In the genomic region with DNA sequence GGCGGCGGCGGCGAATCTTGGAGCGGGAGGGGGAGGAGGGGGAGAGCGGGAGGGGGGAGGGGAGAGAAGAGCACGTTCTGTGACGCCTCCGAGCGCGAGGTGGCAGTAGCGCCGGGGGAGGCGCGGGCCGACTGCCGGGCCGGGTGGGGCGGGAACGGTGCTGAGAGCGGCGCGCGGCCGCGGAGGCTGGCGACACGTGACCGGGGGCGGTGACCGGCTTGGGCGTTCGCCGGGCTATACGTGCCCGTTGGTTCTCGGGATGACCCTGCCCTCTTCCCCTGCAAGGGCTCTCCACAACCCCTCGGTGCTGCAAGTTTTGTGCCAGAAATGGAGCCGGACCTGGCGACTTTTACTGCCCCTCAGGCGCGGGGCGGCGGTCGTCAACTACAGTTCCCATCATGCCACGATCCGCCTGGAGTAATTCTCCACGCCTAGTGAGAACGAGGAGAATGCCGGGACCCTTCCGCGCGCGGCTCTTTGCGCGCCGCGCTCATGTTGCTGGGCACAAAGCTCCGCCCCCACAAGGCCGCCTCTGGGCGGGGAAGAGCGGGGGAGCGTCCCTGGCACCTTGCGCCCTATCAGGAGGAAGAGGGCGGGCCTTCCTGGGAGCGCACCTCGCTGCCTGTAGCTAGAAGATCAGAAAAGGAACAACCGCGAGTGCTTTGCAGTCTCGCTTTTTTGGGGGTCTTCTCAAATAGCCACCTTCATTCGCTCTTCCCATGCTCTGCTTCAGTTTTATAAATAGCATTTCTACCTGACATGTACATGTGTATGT, we compare ENCODE assay signal across 8 cellular contexts. TPM values are rescaled to one million over a fixed set of nuclear protein-coding genes. Genes with fewer than 3 reads are reported as not detected.
DNase-seq lines count a peak whose midpoint lies in the region; ATAC-seq and TF ChIP-seq lines count a peak whose summit lies in the region.

TSS of gene KPNA3 (minus strand) at position 133 of the 775 bp plus-strand sequence. CDS start 176 bp downstream, outside the sequence.

- intact Hi-C loops in left cardiac atrium (cut with DNase I) = loop anchor here in 1 of 2 donors (5.0 kb wide), 2 partner anchors 55 to 100 kb away; partner anchors contain the start of gene EBPL

- H3K4me3 Mint-ChIP-seq in T-helper 1 cell treated with Interleukin-12 subunit alpha and Interleukin-12 subunit beta and Interleukin-4 antibody, amounts not matched to agents 30 μg/mL and 1 μg/mL, for 36 hours = peak within 1 kb of the TSS; percentile 93
- peak within 1 kb of the TSS; percentile 99 for H3K4me3 Mint-ChIP-seq in progenitor cell of endocrine pancreas (ENCODE audit: low read depth)

- ATAC-seq in HG02885 (IDR thresholded peaks at IDR 0.05; ENCODE audit: poor library complexity, unreplicated experiment) (peak; percentile 90), left cardiac atrium (peak; percentile 95 to 97)

- H3K27me3 Mint-ChIP-seq in T-helper 1 cell treated with Interleukin-12 subunit alpha and Interleukin-12 subunit beta and Interleukin-4 antibody, amounts not matched to agents 30 μg/mL and 1 μg/mL, for 36 hours (ENCODE audit: low read depth) = peaks cover 7% of the 10 kb centered on the region
- H3K27me3 Mint-ChIP-seq in progenitor cell of endocrine pancreas = peaks cover 8% of the 10 kb centered on the region

- H3K9me3 Mint-ChIP-seq in T-helper 1 cell treated with Interleukin-12 subunit alpha and Interleukin-12 subunit beta and Interleukin-4 antibody, amounts not matched to agents 30 μg/mL and 1 μg/mL, for 36 hours = no peaks in the 10 kb centered on the region
- H3K9me3 Mint-ChIP-seq in progenitor cell of endocrine pancreas (ENCODE audit: low read depth) = no peaks in the 10 kb centered on the region

- TF ChIP-seq POLR2A in GM15510 (IDR thresholded peaks at IDR 0.05; ENCODE audit: borderline replicate concordance, extremely low read depth, insufficient read length) = peak; percentile 64

- peak within 1 kb of the TSS; percentile 93 for H3K27ac Mint-ChIP-seq in T-helper 1 cell treated with Interleukin-12 subunit alpha and Interleukin-12 subunit beta and Interleukin-4 antibody, amounts not matched to agents 30 μg/mL and 1 μg/mL, for 36 hours
- peak within 1 kb of the TSS; percentile 99 for H3K27ac Mint-ChIP-seq in progenitor cell of endocrine pancreas

- peak; percentile 92 for DNase-seq in NCI-H1694 (lab: John Stamatoyannopoulos, UW)
- DNase-seq in amniotic stem cell (lab: John Stamatoyannopoulos, UW) = peak; percentile 91
- peak; percentile 97 for DNase-seq in left cardiac atrium
- DNase-seq in progenitor cell of endocrine pancreas (ENCODE audit: low spot score, unreplicated experiment) = peak; percentile 83
- DNase-seq in ureter (ENCODE audit: low spot score) = peak; percentile 97

- peak; percentile 28 for TF ChIP-seq CTCF in progenitor cell of endocrine pancreas (IDR thresholded peaks at IDR 0.05; ENCODE audit: unreplicated experiment)

- peaks cover 13% of the 10 kb centered on the region for H3K36me3 Mint-ChIP-seq in T-helper 1 cell treated with Interleukin-12 subunit alpha and Interleukin-12 subunit beta and Interleukin-4 antibody, amounts not matched to agents 30 μg/mL and 1 μg/mL, for 36 hours (ENCODE audit: low read depth)
- peaks cover 8% of the 10 kb centered on the region for H3K36me3 Mint-ChIP-seq in progenitor cell of endocrine pancreas (ENCODE audit: insufficient read depth)

- H3K4me1 Mint-ChIP-seq in T-helper 1 cell treated with Interleukin-12 subunit alpha and Interleukin-12 subunit beta and Interleukin-4 antibody, amounts not matched to agents 30 μg/mL and 1 μg/mL, for 36 hours (ENCODE audit: low read depth) = peaks cover 30% of the 10 kb centered on the region
- peaks cover 28% of the 10 kb centered on the region for H3K4me1 Mint-ChIP-seq in progenitor cell of endocrine pancreas (ENCODE audit: low read depth)

RNA-seq across cellular contexts. Expression of gene KPNA3, which starts in this region (rescaled TPM):
- total RNA-seq in left cardiac atrium (10 to 100 TPM; 39.3 to 44.9 TPM), progenitor cell of endocrine pancreas (56.3 and 57.3 TPM in 2 replicates), ureter (26.4 TPM)

Comparison
In these comparisons a context has a peak if more than half of its experiments do, and no peak if none do; other contexts are left out.
1. Peak in every context shown above with its lines: DNase-seq and ATAC-seq.